In the genomic region with DNA sequence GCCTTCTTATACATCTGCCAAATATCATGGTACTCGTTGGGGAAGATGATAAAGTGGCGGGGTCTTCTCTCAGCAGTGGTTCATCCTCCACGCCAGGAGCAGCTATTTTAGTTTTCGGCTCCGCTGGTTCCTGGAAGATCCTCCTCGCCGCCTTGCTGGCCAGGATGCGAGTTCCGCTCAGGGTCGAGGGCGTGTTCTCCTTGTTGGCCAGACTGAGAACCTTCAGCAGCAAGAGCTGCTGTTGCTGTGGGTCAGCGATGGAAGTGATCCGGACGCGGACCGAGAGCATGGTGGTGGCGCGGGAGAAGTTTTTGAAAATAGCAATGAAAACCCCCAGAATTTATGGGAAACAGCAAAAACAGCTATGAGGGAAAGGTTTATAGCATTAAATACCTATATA, we compare ENCODE assay signal across 22 cellular contexts. TPM values are rescaled to one million over a fixed set of nuclear protein-coding genes. Genes with fewer than 3 reads are reported as not detected.
DNase-seq lines count a peak whose midpoint lies in the region; ATAC-seq, FAIRE-seq and TF ChIP-seq lines count a peak whose summit lies in the region.
"Had no signal": no experiment of that assay in that cellular context is flagged by ENCODE, and none has a peak within 500 bp of the region (broad histone marks: within the 10 kb centered on the region; RNA-seq: fewer than 3 reads in every experiment).

No MANE protein-coding gene starts in this region.

- FAIRE-seq in astrocyte (lab: Jason Lieb, UNC) (no peak), kidney (lab: Jason Lieb, UNC) (no peak)

- peak overlapping the region; percentile 41 for H3K27ac Mint-ChIP-seq in astrocyte (ENCODE audit: unreplicated experiment)
- H3K27ac Mint-ChIP-seq: activated CD4-positive, alpha-beta memory T cell treated with anti-CD3 and anti-CD28 coated beads, Interleukin-2, amount 10 ng/mL, durations not matched to agents 7 days and 5 days; stimulated activated memory B cell treated with anti-CD40 and anti-IgM and Interleukin-4, amounts not matched to agents 10 μg/mL and 1 μg/mL and 100 μg/mL, for 72 hours; T-helper 2 cell treated with Interferon-gamma antibody and Interleukin-4, amounts not matched to agents 5 μg/mL and 100 μg/mL, for 36 hours had no signal

- no peaks in the 10 kb centered on the region for H4K20me1 ChIP-seq in astrocyte (ENCODE audit: insufficient read depth, low read length)

- H3K27me3 ChIP-seq in astrocyte (ENCODE audit: insufficient read depth, low read length): no peaks in the 10 kb centered on the region
- H3K27me3 ChIP-seq: vagina had no signal

- H3K4me3 ChIP-seq in astrocyte (ENCODE audit: insufficient read depth, low read depth, low read length) (no peak overlapping the region), kidney (ENCODE audit: low read length in 2 of 2) (no peak overlapping the region)
- H3K4me3 ChIP-seq: prostate gland, vagina had no signal

- no peaks in the 10 kb centered on the region for H3K9me3 Mint-ChIP-seq in astrocyte (ENCODE audit: unreplicated experiment)
- H3K9me3 Mint-ChIP-seq: activated CD4-positive, alpha-beta memory T cell treated with anti-CD3 and anti-CD28 coated beads, Interleukin-2, amount 10 ng/mL, durations not matched to agents 7 days and 5 days; stimulated activated memory B cell treated with anti-CD40 and anti-IgM and Interleukin-4, amounts not matched to agents 10 μg/mL and 1 μg/mL and 100 μg/mL, for 72 hours; T-helper 2 cell treated with Interferon-gamma antibody and Interleukin-4, amounts not matched to agents 5 μg/mL and 100 μg/mL, for 36 hours had no signal

- H3K27ac ChIP-seq in astrocyte (ENCODE audit: low read depth, low read length): no peak overlapping the region
- no peak overlapping the region for H3K27ac ChIP-seq in kidney (ENCODE audit: low read depth in 2 of 2, low read length in 2 of 2)
- H3K27ac ChIP-seq: prostate gland, RWPE1, vagina had no signal

- H2AFZ ChIP-seq in astrocyte (ENCODE audit: low read depth, low read length): no peak overlapping the region

- no peaks in the 10 kb centered on the region for H3K27me3 Mint-ChIP-seq in astrocyte (ENCODE audit: low read depth, unreplicated experiment)
- H3K27me3 Mint-ChIP-seq: activated CD4-positive, alpha-beta memory T cell treated with anti-CD3 and anti-CD28 coated beads, Interleukin-2, amount 10 ng/mL, durations not matched to agents 7 days and 5 days; stimulated activated memory B cell treated with anti-CD40 and anti-IgM and Interleukin-4, amounts not matched to agents 10 μg/mL and 1 μg/mL and 100 μg/mL, for 72 hours had no signal

- TF ChIP-seq CTCF in astrocyte (IDR thresholded peaks at IDR 0.05; ENCODE audit: insufficient read depth, low read depth, low read length) (no peak), kidney (IDR thresholded peaks at IDR 0.05; ENCODE audit: borderline replicate concordance, extremely low read depth, insufficient read depth) (no peak)

- no peak overlapping the region for H3K4me3 Mint-ChIP-seq in astrocyte (ENCODE audit: unreplicated experiment)
- H3K4me3 Mint-ChIP-seq: activated CD4-positive, alpha-beta memory T cell treated with anti-CD3 and anti-CD28 coated beads, Interleukin-2, amount 10 ng/mL, durations not matched to agents 7 days and 5 days; stimulated activated memory B cell treated with anti-CD40 and anti-IgM and Interleukin-4, amounts not matched to agents 10 μg/mL and 1 μg/mL and 100 μg/mL, for 72 hours; T-helper 2 cell treated with Interferon-gamma antibody and Interleukin-4, amounts not matched to agents 5 μg/mL and 100 μg/mL, for 36 hours had no signal

- H3K9ac ChIP-seq in astrocyte (ENCODE audit: low read length) (no peak overlapping the region), kidney (ENCODE audit: low read length in 2 of 2) (no peak overlapping the region)

- H3K4me1 ChIP-seq in astrocyte (ENCODE audit: insufficient read depth, low read length): peaks cover 9% of the 10 kb centered on the region
- no peaks in the 10 kb centered on the region for H3K4me1 ChIP-seq in kidney (ENCODE audit: control insufficient read depth in 1 of 2, insufficient read depth in 1 of 2, low read depth in 1 of 2, low read length in 2 of 2)
- H3K4me1 ChIP-seq: prostate gland had no signal

- H3K36me3 Mint-ChIP-seq in astrocyte (ENCODE audit: low read depth, unreplicated experiment): no peaks in the 10 kb centered on the region
- H3K36me3 Mint-ChIP-seq: stimulated activated memory B cell treated with anti-CD40 and anti-IgM and Interleukin-4, amounts not matched to agents 10 μg/mL and 1 μg/mL and 100 μg/mL, for 72 hours had no signal

- peaks cover 7% of the 10 kb centered on the region for H3K4me1 Mint-ChIP-seq in astrocyte (ENCODE audit: low read depth, unreplicated experiment)
- H3K4me1 Mint-ChIP-seq: stimulated activated memory B cell treated with anti-CD40 and anti-IgM and Interleukin-4, amounts not matched to agents 10 μg/mL and 1 μg/mL and 100 μg/mL, for 72 hours had no signal

- no peaks in the 10 kb centered on the region for H3K9me3 ChIP-seq in astrocyte (ENCODE audit: insufficient read depth, low read depth, low read length)
- H3K9me3 ChIP-seq in kidney (ENCODE audit: control insufficient read depth in 1 of 2, low read length in 2 of 2): no peaks in the 10 kb centered on the region
- H3K9me3 ChIP-seq: prostate gland, vagina had no signal

- H3K4me2 ChIP-seq in astrocyte (ENCODE audit: low read length): no peak overlapping the region

- in situ Hi-C loops in G401 (cut with HindIII; ENCODE audit: low sequenced_read_pairs): loop anchor here (25.0 kb wide), 1 partner anchor 167 kb away; a partner anchor contains a TSS

- peak; percentile 48 for DNase-seq in Ammon's horn (ENCODE audit: low spot score)
- peak; percentile 55 for DNase-seq in G401 (ENCODE audit: low spot score)
- no peak for DNase-seq in astrocyte (ENCODE audit: low read depth)
- peak; percentile 85 for DNase-seq in kidney
- DNase-seq in stimulated activated CD4-positive, alpha-beta T cell treated with anti-CD3 and anti-CD28 coated beads, Interleukin-4, amount 100 ng/mL, for 4 hours: no peak
- no peak for DNase-seq in NCI-H1105 (lab: John Stamatoyannopoulos, UW)
- DNase-seq: activated CD4-positive, alpha-beta memory T cell treated with anti-CD3 and anti-CD28 coated beads, Interleukin-2, amount 10 ng/mL, durations not matched to agents 7 days and 5 days; activated naive CD4-positive, alpha-beta T cell treated with anti-CD3 and anti-CD28 coated beads, Interleukin-2, amount 50 U/mL, for 16 hours; C1 segment of cervical spinal cord; central memory CD4-positive, alpha-beta T cell; erythroblast; GOT3; Karpas-422; NCI-H2029 treated with DMSO at 0.1 percent for 48 hours; NCI-H82 had no signal

- no peaks in the 10 kb centered on the region for H3K79me2 ChIP-seq in astrocyte (ENCODE audit: insufficient read depth, low read length)

- intact Hi-C loops in kidney (cut with DNase I): loop anchor here (10.0 kb wide), 1 partner anchor 164 kb away; a partner anchor contains a TSS

- H3K36me3 ChIP-seq in astrocyte (ENCODE audit: insufficient read depth, low read length) (no peaks in the 10 kb centered on the region), kidney (ENCODE audit: control insufficient read depth in 1 of 2, insufficient read depth in 2 of 2, low read length in 2 of 2) (no peaks in the 10 kb centered on the region)
- H3K36me3 ChIP-seq: prostate gland, vagina had no signal

- ATAC-seq in GM18907 (IDR thresholded peaks at IDR 0.05; ENCODE audit: unreplicated experiment): no peak
- ATAC-seq in HG02884 (IDR thresholded peaks at IDR 0.05; ENCODE audit: unreplicated experiment): no peak
- ATAC-seq: stimulated activated memory B cell treated with anti-CD40 and anti-IgM and Interleukin-4, amounts not matched to agents 10 μg/mL and 1 μg/mL and 100 μg/mL, for 72 hours had no signal

RNA-seq across cellular contexts. Expression of a gene that starts 11.4 kb away (rescaled TPM):
- not detected in 2 replicates for total RNA-seq in G401 (2014; rRNA removed; shearing (Covaris generic))
- not detected in 2 replicates for total RNA-seq in astrocyte
- 3.4 TPM for total RNA-seq in kidney
- 2.5 TPM for polyA plus RNA-seq in kidney (ENCODE audit: insufficient read depth, low read depth, low replicate concordance)
- total RNA-seq: activated CD4-positive, alpha-beta memory T cell treated with anti-CD3 and anti-CD28 coated beads, Interleukin-2, amount 10 ng/mL, durations not matched to agents 7 days and 5 days; prostate gland; vagina had no signal

Comparison
In these comparisons a context has a peak if more than half of its experiments do, and no peak if none do; other contexts are left out.
1. DNase-seq: peak in Ammon's horn (single experiment), G401 (single experiment) and kidney (single experiment); none in astrocyte (single experiment), stimulated activated CD4-positive, alpha-beta T cell treated with anti-CD3 and anti-CD28 coated beads, Interleukin-4, amount 100 ng/mL, for 4 hours (0 of 2) and NCI-H1105 (single experiment).